Comparison of ENCODE assay signal across 19 cellular contexts in genomic region chr7:151031011-151031410, GRCh38. TPM values are rescaled to one million over a fixed set of nuclear protein-coding genes. Genes with fewer than 3 reads are reported as not detected.
DNase-seq lines count a peak whose midpoint lies in the region; TF ChIP-seq lines count a peak whose summit lies in the region.
"Had no signal": no experiment of that assay in that cellular context is flagged by ENCODE, and none has a peak within 500 bp of the region (broad histone marks: within the 10 kb centered on the region; RNA-seq: fewer than 3 reads in every experiment).

No MANE protein-coding gene starts in this region.

- H3K4me2 ChIP-seq in OCI-LY7 (ENCODE audit: low read length): no peak overlapping the region
- H3K4me2 ChIP-seq in mesenchymal stem cell (ENCODE audit: low read length, poor library complexity, severe bottlenecking): no peak overlapping the region
- no peak overlapping the region for H3K4me2 ChIP-seq in smooth muscle cell
- H3K4me2 ChIP-seq: A549; BLaER1 treated with 17β-estradiol and CSF1 and Interleukin-3, amounts not matched to agents 10 nM and 100 nM; GM23338 had no signal

- 0 out of 2 replicates have a peak, but pooled peaks cover 3% of the 10 kb centered on the region for H4K20me1 ChIP-seq in OCI-LY7 (ENCODE audit: insufficient read depth, low read length)
- no peaks in the 10 kb centered on the region for H4K20me1 ChIP-seq in smooth muscle cell (ENCODE audit: low read depth)

- no peak overlapping the region for H2BK12ac ChIP-seq in mesenchymal stem cell (ENCODE audit: low read length in 2 of 2)

- H3K27me3 ChIP-seq in mesenchymal stem cell (ENCODE audit: control insufficient read depth in 1 of 2, insufficient read depth in 1 of 2, low read length in 2 of 2) (peaks cover 0 to 3% of the 10 kb centered on the region in 2 experiments), smooth muscle cell (ENCODE audit: low read depth) (no peaks in the 10 kb centered on the region)

- POLR2A ChIA-PET in OCI-LY7 (lab: Charles Lee): no interaction called here

- TF ChIP-seq CTCF in OCI-LY7 (conservative IDR thresholded peaks at IDR 0.05; ENCODE audit: low read length) (no peak), smooth muscle cell (IDR thresholded peaks at IDR 0.05; ENCODE audit: borderline replicate concordance, insufficient read depth, poor library complexity, severe bottlenecking) (no peak)

- peaks cover 39% of the 10 kb centered on the region for H3K36me3 Mint-ChIP-seq in dendritic cell treated with granulocyte-macrophage colony-stimulating factor and Interleukin-4, amounts not matched to agents 40 ng/mL and 50 ng/mL, for 4 days (ENCODE audit: low read depth)

- H2BK5ac ChIP-seq in mesenchymal stem cell (ENCODE audit: low read depth, low read length, poor library complexity, severe bottlenecking): no peak overlapping the region

- H3K4me1 ChIP-seq in OCI-LY7 (ENCODE audit: insufficient read depth, low read length, poor library complexity, severe bottlenecking) (peaks cover 23% of the 10 kb centered on the region), mesenchymal stem cell (ENCODE audit: control insufficient read depth, insufficient read depth, low read depth, low read length) (peaks cover 6% of the 10 kb centered on the region), smooth muscle cell (ENCODE audit: low read depth) (peaks cover 19% of the 10 kb centered on the region)

- no peak overlapping the region for H2BK15ac ChIP-seq in mesenchymal stem cell (ENCODE audit: low read depth, poor library complexity, severe bottlenecking)

- no peak overlapping the region for H3K4me3 Mint-ChIP-seq in dendritic cell treated with granulocyte-macrophage colony-stimulating factor and Interleukin-4, amounts not matched to agents 40 ng/mL and 50 ng/mL, for 4 days
- H3K4me3 Mint-ChIP-seq: GM23338 had no signal

- H3K27ac ChIP-seq in OCI-LY7 (ENCODE audit: low read depth, low read length, poor library complexity, severe bottlenecking) (no peak overlapping the region), mesenchymal stem cell (ENCODE audit: low read length, poor library complexity, severe bottlenecking) (no peak overlapping the region), smooth muscle cell (ENCODE audit: low read depth) (no peak overlapping the region)
- H3K27ac ChIP-seq: A549; BLaER1 treated with 17β-estradiol and CSF1 and Interleukin-3, amounts not matched to agents 10 nM and 100 nM had no signal

- H3F3A ChIP-seq in smooth muscle cell (ENCODE audit: low read depth): no peaks in the 10 kb centered on the region

- H3K23ac ChIP-seq in mesenchymal stem cell (ENCODE audit: low read length in 2 of 2): no peak overlapping the region

- no peak for DNase-seq in OCI-LY7 (ENCODE audit: low spot score)
- DNase-seq in mesenchymal stem cell: peak; percentile 83
- DNase-seq in GM19240 (ENCODE audit: insufficient read length, low spot score): no peak
- no peak for DNase-seq in smooth muscle cell (lab: John Stamatoyannopoulos, UW; ENCODE audit: unreplicated experiment)
- DNase-seq in NCI-H128 (lab: John Stamatoyannopoulos, UW; ENCODE audit: unreplicated experiment): no peak
- DNase-seq in NCI-H1694 (lab: John Stamatoyannopoulos, UW): no peak
- DNase-seq: AML-193; Calu3; CD4-positive, CD25-positive, alpha-beta regulatory T cell; DMS 273 treated with DMSO at 0.1 percent for 48 hours; DMS79; H7 had no signal

- no peaks in the 10 kb centered on the region for H3K9me2 ChIP-seq in OCI-LY7 (ENCODE audit: insufficient read depth, low read length)

- H3K18ac ChIP-seq in mesenchymal stem cell (ENCODE audit: low read depth in 1 of 2, low read length in 2 of 2): no peak overlapping the region

- H4K91ac ChIP-seq in mesenchymal stem cell (ENCODE audit: low read length): no peak overlapping the region

- peaks cover 14% of the 10 kb centered on the region for H3K27me3 Mint-ChIP-seq in dendritic cell treated with granulocyte-macrophage colony-stimulating factor and Interleukin-4, amounts not matched to agents 40 ng/mL and 50 ng/mL, for 4 days

- no peak overlapping the region for H4K8ac ChIP-seq in mesenchymal stem cell (ENCODE audit: low read length)

- peaks cover 65% of the 10 kb centered on the region for H3K4me1 Mint-ChIP-seq in dendritic cell treated with granulocyte-macrophage colony-stimulating factor and Interleukin-4, amounts not matched to agents 40 ng/mL and 50 ng/mL, for 4 days (ENCODE audit: low read depth)

- no peak overlapping the region for H3K4ac ChIP-seq in mesenchymal stem cell (ENCODE audit: low read depth in 1 of 2, low read length in 2 of 2)

- no peak overlapping the region for H3K4me3 ChIP-seq in OCI-LY7 (ENCODE audit: low read depth, low read length, poor library complexity, severe bottlenecking)
- no peak overlapping the region for H3K4me3 ChIP-seq in mesenchymal stem cell (ENCODE audit: insufficient read depth in 1 of 2, low read depth in 1 of 2, low read length in 2 of 2)
- no peak overlapping the region for H3K4me3 ChIP-seq in smooth muscle cell
- H3K4me3 ChIP-seq: A549; BLaER1 treated with 17β-estradiol and CSF1 and Interleukin-3, amounts not matched to agents 10 nM and 100 nM; GM12878; GM23338 had no signal

- intact Hi-C loops in OCI-LY7 (cut with micrococcal nuclease; ENCODE audit: unreplicated experiment): no loop called here
- intact Hi-C loops in dendritic cell treated with granulocyte-macrophage colony-stimulating factor and Interleukin-4, amounts not matched to agents 40 ng/mL and 50 ng/mL, for 4 days (cut with micrococcal nuclease): no loop called here

- peaks cover 23% of the 10 kb centered on the region for H3K79me1 ChIP-seq in mesenchymal stem cell (replicated peaks; ENCODE audit: low read length, poor library complexity, severe bottlenecking)

- BruUV-seq in OCI-LY7 (replicated peaks; lab: Mats Ljungman, UMichigan): TSS peak; percentile 48

- peaks cover 5% of the 10 kb centered on the region; the same call in 1 of the 2 replicates for H3K36me3 ChIP-seq in OCI-LY7 (ENCODE audit: insufficient read depth, low read length)
- peaks cover 29 to 40% of the 10 kb centered on the region in 2 experiments for H3K36me3 ChIP-seq in mesenchymal stem cell (ENCODE audit: control insufficient read depth in 1 of 2, insufficient read depth in 2 of 2, low read depth in 1 of 2, low read length in 2 of 2)
- H3K36me3 ChIP-seq in smooth muscle cell (ENCODE audit: low read depth): no peaks in the 10 kb centered on the region

- H3K9ac ChIP-seq in mesenchymal stem cell (ENCODE audit: low read length) (no peak overlapping the region), smooth muscle cell (ENCODE audit: low read depth) (no peak overlapping the region)

- H3K9me3 ChIP-seq in OCI-LY7 (ENCODE audit: low read length) (no peaks in the 10 kb centered on the region), mesenchymal stem cell (ENCODE audit: control insufficient read depth, low read length) (no peaks in the 10 kb centered on the region), smooth muscle cell (replicated peaks; ENCODE audit: low read depth) (no peaks in the 10 kb centered on the region)
- H3K9me3 ChIP-seq: A549; BLaER1 treated with 17β-estradiol and CSF1 and Interleukin-3, amounts not matched to agents 10 nM and 100 nM had no signal

- peak overlapping the region; percentile 8 for H3K27ac Mint-ChIP-seq in dendritic cell treated with granulocyte-macrophage colony-stimulating factor and Interleukin-4, amounts not matched to agents 40 ng/mL and 50 ng/mL, for 4 days
- H3K27ac Mint-ChIP-seq: GM23338 had no signal

- WGBS in mesenchymal stem cell: 56% methylated on average over 2 of the region's 4 CpGs
- WGBS in smooth muscle cell (ENCODE audit: low lambda C conversion rate): 89% methylated on average over 4 of the region's 4 CpGs

- H3K9me3 Mint-ChIP-seq in dendritic cell treated with granulocyte-macrophage colony-stimulating factor and Interleukin-4, amounts not matched to agents 40 ng/mL and 50 ng/mL, for 4 days: no peaks in the 10 kb centered on the region
- H3K9me3 Mint-ChIP-seq: CD4-positive, CD25-positive, alpha-beta regulatory T cell; GM23338 had no signal

- peaks cover 14% of the 10 kb centered on the region; the same call in 1 of the 2 replicates for H3K79me2 ChIP-seq in OCI-LY7 (ENCODE audit: insufficient read depth, low read depth, low read length)
- peaks cover 22% of the 10 kb centered on the region for H3K79me2 ChIP-seq in smooth muscle cell (ENCODE audit: low read depth)

- no peak overlapping the region for H2BK120ac ChIP-seq in mesenchymal stem cell (ENCODE audit: low read depth, low read length)

- H3K14ac ChIP-seq in mesenchymal stem cell (ENCODE audit: low read length in 2 of 2): no peak overlapping the region

- no peak overlapping the region for H2AFZ ChIP-seq in OCI-LY7 (ENCODE audit: low read length)
- no peak overlapping the region for H2AFZ ChIP-seq in mesenchymal stem cell (ENCODE audit: low read depth, low read length)
- H2AFZ ChIP-seq in smooth muscle cell (ENCODE audit: low read depth): no peak overlapping the region
- H2AFZ ChIP-seq: GM23338 had no signal

- CTCF ChIA-PET in OCI-LY7 (lab: Charles Lee; ENCODE audit: unreplicated experiment): no interaction called here

- no peak overlapping the region for H2AK5ac ChIP-seq in mesenchymal stem cell (ENCODE audit: low read length, severe bottlenecking)

RNA-seq across cellular contexts. Expression of gene ABCB8, which starts 2.8 kb away (rescaled TPM):
- total RNA-seq in OCI-LY7 (2014; rRNA removed; shearing (Covaris generic)): 29.5 and 32.0 TPM in 2 replicates
- total RNA-seq in OCI-LY7 (2022) (63.9 and 64.7 TPM in 2 replicates), smooth muscle cell (17.3 and 23.4 TPM in 2 replicates)
- 17.2 TPM for polyA plus RNA-seq in mesenchymal stem cell (2013, experiment 1 of 2)
- 16.1 TPM for polyA plus RNA-seq in mesenchymal stem cell (2013, experiment 2 of 2)
- 24.2 and 27.0 TPM in 2 replicates for polyA plus RNA-seq in smooth muscle cell

RNA-seq across cellular contexts. Expression of gene ATG9B, which starts 6.7 kb away (rescaled TPM):
- total RNA-seq in OCI-LY7 (2014; rRNA removed; shearing (Covaris generic)): 0.18 and 1.1 TPM in 2 replicates
- 0.94 and 0.97 TPM in 2 replicates for total RNA-seq in OCI-LY7 (2022)
- polyA plus RNA-seq in mesenchymal stem cell (2013, experiment 1 of 2): 0.28 TPM
- polyA plus RNA-seq in mesenchymal stem cell (2013, experiment 2 of 2): 0.71 TPM
- total RNA-seq in smooth muscle cell: 1.7 and 2.6 TPM in 2 replicates
- 6.5 and 16.6 TPM in 2 replicates for polyA plus RNA-seq in smooth muscle cell
- total RNA-seq: HT1080 had no signal

RNA-seq across cellular contexts. Expression of gene ASIC3, which starts 17.3 kb away (rescaled TPM):
- 3.3 and 7.9 TPM in 2 replicates for total RNA-seq in OCI-LY7 (2014; rRNA removed; shearing (Covaris generic))
- 14.8 and 22.3 TPM in 2 replicates for total RNA-seq in OCI-LY7 (2022)
- polyA plus RNA-seq in mesenchymal stem cell (2013, experiment 1 of 2): 0.99 TPM
- 1.0 TPM for polyA plus RNA-seq in mesenchymal stem cell (2013, experiment 2 of 2)
- total RNA-seq in smooth muscle cell: 2.2 and 2.3 TPM in 2 replicates
- 2.0 and 4.7 TPM in 2 replicates for polyA plus RNA-seq in smooth muscle cell
- total RNA-seq: G401 had no signal
- polyA plus RNA-seq: CD4-positive, CD25-positive, alpha-beta regulatory T cell had no signal

RNA-seq across cellular contexts. Expression of gene CDK5, which starts 26.7 kb away (rescaled TPM):
- total RNA-seq in OCI-LY7 (2014; rRNA removed; shearing (Covaris generic)): 30.9 and 35.2 TPM in 2 replicates
- total RNA-seq in OCI-LY7 (2022): 23.1 and 23.7 TPM in 2 replicates
- polyA plus RNA-seq in mesenchymal stem cell (2013, experiment 1 of 2): 20.3 TPM
- polyA plus RNA-seq in mesenchymal stem cell (2013, experiment 2 of 2): 21.3 TPM
- 18.6 and 22.1 TPM in 2 replicates for total RNA-seq in smooth muscle cell
- 36.4 and 50.1 TPM in 2 replicates for polyA plus RNA-seq in smooth muscle cell

RNA-seq across cellular contexts. Expression of gene SLC4A2, which starts 28.4 kb away (rescaled TPM):
- total RNA-seq in OCI-LY7 (2014; rRNA removed; shearing (Covaris generic)): 64.2 and 112 TPM in 2 replicates
- total RNA-seq in OCI-LY7 (2022) (81.4 and 86.0 TPM in 2 replicates), smooth muscle cell (42.3 and 89.3 TPM in 2 replicates)
- 140 TPM for polyA plus RNA-seq in mesenchymal stem cell (2013, experiment 1 of 2)
- polyA plus RNA-seq in mesenchymal stem cell (2013, experiment 2 of 2): 133 TPM
- polyA plus RNA-seq in smooth muscle cell: 96.4 and 104 TPM in 2 replicates
